Comparison of ENCODE assay signal across 8 cellular contexts in the genomic region with DNA sequence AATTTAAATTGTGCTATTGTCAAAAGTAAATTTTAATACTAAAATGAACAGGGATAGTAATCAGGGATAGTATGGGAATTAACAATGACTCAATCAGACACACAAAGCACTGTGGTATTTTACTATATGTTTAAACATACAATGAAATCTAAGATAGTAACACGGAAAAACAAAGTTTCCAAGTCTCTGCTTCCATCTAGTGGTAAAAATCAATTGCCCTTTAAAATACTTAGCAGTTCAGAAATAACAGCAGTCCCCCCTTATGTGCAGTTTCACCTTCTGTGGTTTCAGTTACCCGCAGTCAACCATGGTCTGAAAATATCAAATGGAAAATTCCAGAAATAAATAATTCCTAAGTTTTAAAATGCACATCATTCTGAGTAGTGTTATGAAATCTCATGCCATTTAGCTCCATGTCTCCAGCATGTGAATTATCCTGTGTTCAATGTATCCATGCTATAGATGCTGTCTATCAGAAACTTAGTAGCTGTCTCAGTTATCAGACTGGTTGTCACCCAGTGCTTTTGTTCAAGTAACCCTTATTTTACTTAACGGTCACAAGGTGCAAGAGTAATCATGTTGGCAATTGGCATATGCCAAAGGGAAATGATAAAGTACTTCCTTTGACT. TPM values are rescaled to one million over a fixed set of nuclear protein-coding genes. Genes with fewer than 3 reads are reported as not detected.
DNase-seq lines count a peak whose midpoint lies in the region; ATAC-seq, FAIRE-seq and TF ChIP-seq lines count a peak whose summit lies in the region.

No MANE protein-coding gene starts in this region.

- no peak for TF ChIP-seq EP300 in K562 (IDR thresholded peaks at IDR 0.05; ENCODE audit: low read length)

- no peak overlapping the region for H3K4me3 Mint-ChIP-seq in neural progenitor cell

- H3K4me3 ChIP-seq in DOHH2 (ENCODE audit: low read length) = no peak overlapping the region
- no peak overlapping the region for H3K4me3 ChIP-seq in K562
- H3K4me3 ChIP-seq in neural progenitor cell = no peak overlapping the region

- peak; percentile 50 for ATAC-seq in GM21717 (IDR thresholded peaks at IDR 0.05; ENCODE audit: unreplicated experiment)
- ATAC-seq in K562 = peak; percentile 85
- ATAC-seq in HG03280 (IDR thresholded peaks at IDR 0.05; ENCODE audit: unreplicated experiment) = no peak
- no peak for ATAC-seq in GM18909 (IDR thresholded peaks at IDR 0.05; ENCODE audit: poor library complexity, unreplicated experiment)

- no peaks in the 10 kb centered on the region for H3K27me3 Mint-ChIP-seq in neural progenitor cell (ENCODE audit: insufficient read depth, low read depth)

- H3K79me2 ChIP-seq in DOHH2 (ENCODE audit: control insufficient read depth, low read length) (no peaks in the 10 kb centered on the region), K562 (ENCODE audit: control insufficient read depth, insufficient read depth, low read length) (no peaks in the 10 kb centered on the region), neural progenitor cell (ENCODE audit: low read depth) (no peaks in the 10 kb centered on the region)

- H3K4me1 ChIP-seq in DOHH2 (ENCODE audit: control insufficient read depth, low read length) = peaks cover 10% of the 10 kb centered on the region
- peaks cover 0 to 8% of the 10 kb centered on the region in 2 experiments; a peak in 3 of 5 replicates for H3K4me1 ChIP-seq in K562 (replicated peaks in 1 of 2; ENCODE audit: control insufficient read depth in 2 of 2, insufficient read depth in 2 of 2, low read length in 2 of 2)
- H3K4me1 ChIP-seq in neural progenitor cell = no peaks in the 10 kb centered on the region

- BruUV-seq in K562 (replicated peaks; lab: Mats Ljungman, UMichigan) = no TSS peak

- CTCF ChIA-PET in K562 (lab: Yijun Ruan, JAX; ENCODE audit: low intra/inter-chr PET ratio) = interaction anchor here (0.7 to 2.0 kb wide), 7 partner anchors 294 to 1328 kb away, joined by 3 to 18 read pairs (median 3); no protein-coding TSS in a partner anchor

- no peak overlapping the region for H3K27ac ChIP-seq in DOHH2 (ENCODE audit: low read depth, low read length)
- H3K27ac ChIP-seq in K562 (ENCODE audit: extremely low read depth, low read depth, low read length) = no peak overlapping the region
- H3K27ac ChIP-seq in neural progenitor cell = no peak overlapping the region

- no peaks in the 10 kb centered on the region for H3K9me1 ChIP-seq in K562 (ENCODE audit: control insufficient read depth, insufficient read depth, low read length)

- TF ChIP-seq RAD21 in K562 (CRISPR knock-in tag; conservative IDR thresholded peaks at IDR 0.05 in 1 of 2, IDR thresholded peaks at IDR 0.05 in 1 of 2) = peak; percentile 85 to 91

- TF ChIP-seq CTCF in DOHH2 (IDR thresholded peaks at IDR 0.05; ENCODE audit: low read depth, low read length, poor library complexity, severe bottlenecking) = peak; percentile 56
- TF ChIP-seq CTCF in K562 (IDR thresholded peaks at IDR 0.05 in 2 of 3, conservative IDR thresholded peaks at IDR 0.05 in 1 of 3; ENCODE audit: insufficient read depth in 2 of 3, low read depth in 1 of 3, low read length in 3 of 3) = peak; percentile 39 to 88 (median 63); a peak in 5 of 6 replicates
- peak; percentile 61 for TF ChIP-seq CTCF in neural progenitor cell (IDR thresholded peaks at IDR 0.05)

- DNase-seq in NCI-H2196 treated with DMSO at 0.1 percent for 48 hours (lab: John Stamatoyannopoulos, UW; ENCODE audit: unreplicated experiment) = peak; percentile 2
- DNase-seq in K562 (ENCODE audit: extremely low read depth in 1 of 4, low spot score in 3 of 4) = peak; percentile 33 to 66 (median 40)
- peak; percentile 12 for DNase-seq in neural progenitor cell (ENCODE audit: low spot score)
- DNase-seq in posterior cingulate gyrus = no peak

- H3K4me2 ChIP-seq in DOHH2 (ENCODE audit: low read length) (no peak overlapping the region), K562 (ENCODE audit: insufficient read depth, low read length) (no peak overlapping the region), neural progenitor cell (no peak overlapping the region)

- H4K20me1 ChIP-seq in DOHH2 (ENCODE audit: control insufficient read depth, insufficient read depth, low read depth, low read length) (0 out of 2 replicates have a peak, but pooled peaks cover 5% of the 10 kb centered on the region), K562 (replicated peaks; ENCODE audit: control insufficient read depth, insufficient read depth, low read length) (no peaks in the 10 kb centered on the region), neural progenitor cell (ENCODE audit: low read depth) (no peaks in the 10 kb centered on the region)

- no peak overlapping the region for H3K27ac Mint-ChIP-seq in neural progenitor cell

- H3K36me3 Mint-ChIP-seq in neural progenitor cell = peaks cover 4% of the 10 kb centered on the region

- intact Hi-C loops in K562 (cut with micrococcal nuclease) (loop anchor here (1.0 to 10.0 kb wide), 8 partner anchors 222 to 1264 kb away; a partner anchor contains a TSS), posterior cingulate gyrus (cut with DNase I) (no loop called here)

- WGBS in K562 (ENCODE audit: insufficient coverage, low coverage, missing lambda C conversion rate) = 25% methylated on average over 3 of the region's 3 CpGs

- no peaks in the 10 kb centered on the region for H3K9me2 ChIP-seq in DOHH2 (replicated peaks; ENCODE audit: control insufficient read depth, low read length)

- H3F3A ChIP-seq in DOHH2 (ENCODE audit: control insufficient read depth, insufficient read depth) (peaks cover 6% of the 10 kb centered on the region), neural progenitor cell (ENCODE audit: low read depth) (no peaks in the 10 kb centered on the region)

- in situ Hi-C loops in K562 (cut with MboI) = loop anchor here (25.0 kb wide), 1 partner anchor 1277 kb away; no protein-coding TSS in a partner anchor

- H3K36me3 ChIP-seq in DOHH2 (ENCODE audit: control insufficient read depth, low read length) (peaks cover 19% of the 10 kb centered on the region), K562 (ENCODE audit: control insufficient read depth, insufficient read depth, low read length) (peaks cover 61% of the 10 kb centered on the region), neural progenitor cell (no peaks in the 10 kb centered on the region)

- no peaks in the 10 kb centered on the region for H3K4me1 Mint-ChIP-seq in neural progenitor cell

- H3K27me3 ChIP-seq in DOHH2 (ENCODE audit: control insufficient read depth, low read length) = no peaks in the 10 kb centered on the region
- no peaks in the 10 kb centered on the region for H3K27me3 ChIP-seq in K562 (ENCODE audit: control insufficient read depth in 2 of 2, insufficient read depth in 2 of 2, low read length in 2 of 2)
- no peaks in the 10 kb centered on the region for H3K27me3 ChIP-seq in neural progenitor cell

- peak; percentile 60 for FAIRE-seq in K562 (lab: Jason Lieb, UNC)

- no peak overlapping the region for H3K9ac ChIP-seq in K562 (ENCODE audit: insufficient read depth in 1 of 2, low read depth in 2 of 2, low read length in 2 of 2)
- no peak overlapping the region for H3K9ac ChIP-seq in neural progenitor cell

- no peak overlapping the region for H2AFZ ChIP-seq in K562 (ENCODE audit: low read depth, low read length)
- H2AFZ ChIP-seq in neural progenitor cell (replicated peaks) = no peak overlapping the region

- TF ChIP-seq POLR2A in K562 (conservative IDR thresholded peaks at IDR 0.05) = no peak

- no peaks in the 10 kb centered on the region for H3K9me3 Mint-ChIP-seq in neural progenitor cell

- H3K9me3 ChIP-seq in DOHH2 (ENCODE audit: control insufficient read depth, insufficient read depth, low read length) (no peaks in the 10 kb centered on the region), K562 (replicated peaks; ENCODE audit: control insufficient read depth, insufficient read depth, low read depth, low read length) (no peaks in the 10 kb centered on the region), neural progenitor cell (ENCODE audit: low read depth) (no peaks in the 10 kb centered on the region)

- POLR2A ChIA-PET in K562 (lab: Yijun Ruan, JAX) = no interaction called here

TF ChIP-seq in K562, 482 proteins besides CTCF, POLR2A, EP300 and RAD21 (continues in another document):
- TF ChIP-seq LCOR (CRISPR knock-in tag; IDR thresholded peaks at IDR 0.05) = no peak

RNA-seq across cellular contexts. Expression of a gene that starts 58.5 kb away (rescaled TPM):
- 51.8 and 267 TPM in 2 replicates for total RNA-seq in K562 (2011; cell fraction: chromatin; rRNA removed; ENCODE audit: low replicate concordance)
- 24.5 and 37.9 TPM in 2 replicates for total RNA-seq in K562 (2011; cell fraction: nucleolus; rRNA removed)
- 73.0 and 108 TPM in 2 replicates for total RNA-seq in K562 (2011; cell fraction: nucleoplasm; rRNA removed)
- total RNA-seq in K562 (2014; rRNA removed) = 23.8 and 26.2 TPM in 2 replicates
- total RNA-seq in K562 (2014; rRNA removed; fragmentation: Illumina TruSeq; extraction: Trizol) = 45.6 and 54.3 TPM in 2 replicates
- 37.1 and 41.1 TPM in 2 replicates for total RNA-seq in K562 (2015; rRNA removed; fragmentation: Illumina TruSeq; extraction: Trizol)
- total RNA-seq in K562 (2021) = 30.9 and 33.8 TPM in 2 replicates
- polyA plus RNA-seq in K562 (2011; rRNA removed) = 39.6 and 54.9 TPM in 2 replicates
- polyA plus RNA-seq in K562 (2011; cell fraction: cytosol; rRNA removed) = 6.8 and 11.1 TPM in 2 replicates
- 63.7 and 78.6 TPM in 2 replicates for polyA plus RNA-seq in K562 (2011; cell fraction: nucleus; rRNA removed)
- 19.1 and 23.8 TPM in 2 replicates for polyA plus RNA-seq in K562 (2012)
- 30.0 and 34.8 TPM in 2 replicates for polyA plus RNA-seq in K562 (2014; fragmentation: Illumina TruSeq; extraction: Trizol)
- polyA plus RNA-seq in K562 (2014; fragmentation: Nextera tagmentation; extraction: Ambion mirVana) = 10 to 100 TPM; 24.7 to 27.7 TPM
- polyA plus RNA-seq in K562 (2014; rRNA removed) = 24.1 and 32.2 TPM in 2 replicates
- 104 and 113 TPM in 2 replicates for polyA minus RNA-seq in K562 (2011; rRNA and poly(A)+ RNA removed)
- polyA minus RNA-seq in K562 (2011; cell fraction: cytosol; rRNA and poly(A)+ RNA removed) = 19.1 and 22.9 TPM in 2 replicates
- 73.5 and 131 TPM in 2 replicates for polyA minus RNA-seq in K562 (2011; cell fraction: nucleus; rRNA and poly(A)+ RNA removed)
- 19.0 and 26.2 TPM in 2 replicates for total RNA-seq in neural progenitor cell (ENCODE audit: low replicate concordance)

Comparison
In these comparisons a context has a peak if more than half of its experiments do, and no peak if none do; other contexts are left out.
1. ATAC-seq: peak in GM21717 (single experiment) and K562 (single experiment); none in HG03280 (single experiment) and GM18909 (single experiment).
2. DNase-seq: peak in NCI-H2196 treated with DMSO at 0.1 percent for 48 hours (single experiment), K562 (4 of 4) and neural progenitor cell (single experiment); none in posterior cingulate gyrus (0 of 10).
3. Peak in every context shown above with its lines, with median percentiles within 50 percentile points of each other: CTCF ChIP-seq.